In genomic region chr1:77283701-77284425, GRCh38 we compare ENCODE assay signal across 18 cellular contexts. TPM values are rescaled to one million over a fixed set of nuclear protein-coding genes. Genes with fewer than 3 reads are reported as not detected.
DNase-seq lines count a peak whose midpoint lies in the region; ATAC-seq and TF ChIP-seq lines count a peak whose summit lies in the region.
"Had no signal": no experiment of that assay in that cellular context is flagged by ENCODE, and none has a peak within 500 bp of the region (broad histone marks: within the 10 kb centered on the region; RNA-seq: fewer than 3 reads in every experiment).

No MANE protein-coding gene starts in this region.

- DNase-seq in AG10803 (ENCODE audit: low read depth): peak; percentile 27
- DNase-seq in GM23338 (ENCODE audit: low spot score): no peak
- DNase-seq in naive thymus-derived CD4-positive, alpha-beta T cell: no peak
- no peak for DNase-seq in foreskin melanocyte
- no peak for DNase-seq in PC-3
- DNase-seq in DMS53 treated with DMSO at 0.1 percent for 48 hours (lab: John Stamatoyannopoulos, UW; ENCODE audit: unreplicated experiment): no peak
- DNase-seq: activated CD8-positive, alpha-beta memory T cell treated with anti-CD3 and anti-CD28 coated beads, Interleukin-2, amount 50 U/mL, for 48 hours; GOT3; Kasumi-1; left cardiac atrium; NCI-H2029; right lobe of liver; stimulated activated naive CD8-positive, alpha-beta T cell treated with anti-CD3 and anti-CD28 coated beads, Interleukin-15, amount 100 ng/mL, for 72 hours had no signal

- H3K9ac ChIP-seq in PC-3 (ENCODE audit: low read length): no peak overlapping the region

- H2AFZ ChIP-seq in GM23338: peak overlapping the region; percentile 96; the same call in 1 of the 2 replicates
- H2AFZ ChIP-seq in PC-3 (ENCODE audit: low read length): no peak overlapping the region

- BruUV-seq in PC-3 (replicated peaks; lab: Mats Ljungman, UMichigan): no TSS peak

- no peaks in the 10 kb centered on the region; the same call in 1 of the 2 replicates for H3K79me2 ChIP-seq in GM23338 (replicated peaks; ENCODE audit: insufficient read depth)
- H3K79me2 ChIP-seq in PC-3 (ENCODE audit: low read length): no peaks in the 10 kb centered on the region

- H3K9me2 ChIP-seq in GM23338 (ENCODE audit: insufficient read depth) (no peaks in the 10 kb centered on the region), PC-3 (replicated peaks; ENCODE audit: low read length) (no peaks in the 10 kb centered on the region)

- H3K4me2 ChIP-seq in GM23338: peak overlapping the region; percentile 95
- no peak overlapping the region for H3K4me2 ChIP-seq in PC-3 (ENCODE audit: low read length)

- no peaks in the 10 kb centered on the region for H3K9me3 ChIP-seq in naive thymus-derived CD4-positive, alpha-beta T cell (ENCODE audit: control insufficient read depth in 2 of 3, low read length in 3 of 3)
- H3K9me3 ChIP-seq in PC-3 (ENCODE audit: low read length): no peaks in the 10 kb centered on the region
- H3K9me3 ChIP-seq: right lobe of liver had no signal

- H3K27ac ChIP-seq in GM23338 (ENCODE audit: low read depth): peak overlapping the region; percentile 52; the same call in 1 of the 2 replicates
- peak overlapping the region; percentile 82 for H3K27ac ChIP-seq in cingulate gyrus (ENCODE audit: low read depth, low read length)
- no peak overlapping the region for H3K27ac ChIP-seq in naive thymus-derived CD4-positive, alpha-beta T cell (ENCODE audit: low read depth, low read length)
- H3K27ac ChIP-seq in PC-3 (ENCODE audit: low read length): no peak overlapping the region
- H3K27ac ChIP-seq: C4-2B, right lobe of liver had no signal

- intact Hi-C loops in naive thymus-derived CD4-positive, alpha-beta T cell (cut with micrococcal nuclease): loop anchor here (5.0 to 10.0 kb wide), 2 partner anchors 251 to 473 kb away; partner anchors contain the start of gene USP33 (in 1 of the 2)
- intact Hi-C loops in PC-3 (cut with micrococcal nuclease): no loop called here

- POLR2A ChIA-PET in naive thymus-derived CD4-positive, alpha-beta T cell (lab: Charles Lee): interaction anchor here (0.8 to 4.2 kb wide), 3 partner anchors 8 to 25 kb away, joined by 3 to 27 read pairs (median 6); no protein-coding TSS in a partner anchor
- POLR2A ChIA-PET in PC-3 (lab: Charles Lee; ENCODE audit: unreplicated experiment): interaction anchor here (0.6 kb wide), 1 partner anchor 68 kb away, joined by 7 read pairs; no protein-coding TSS in a partner anchor

- H3K4me3 ChIP-seq in AG10803 (ENCODE audit: low read length) (peak overlapping the region; percentile 88), GM23338 (peak overlapping the region; percentile 87), PC-3 (ENCODE audit: low read length) (no peak overlapping the region)
- no peak overlapping the region for H3K4me3 ChIP-seq in naive thymus-derived CD4-positive, alpha-beta T cell (ENCODE audit: low read length)
- H3K4me3 ChIP-seq: right lobe of liver had no signal

- H3K27me3 ChIP-seq in GM23338 (ENCODE audit: insufficient read depth) (peaks cover 24% of the 10 kb centered on the region), PC-3 (ENCODE audit: low read length) (no peaks in the 10 kb centered on the region)
- H3K27me3 ChIP-seq in naive thymus-derived CD4-positive, alpha-beta T cell (ENCODE audit: control insufficient read depth in 2 of 2, insufficient read depth in 2 of 2, low read length in 2 of 2): no peaks in the 10 kb centered on the region

- H3K36me3 Mint-ChIP-seq in GM23338 (ENCODE audit: low read depth): no peaks in the 10 kb centered on the region
- peaks cover 0 to 20% (median 14%) of the 10 kb centered on the region in 5 donors for H3K36me3 Mint-ChIP-seq in naive thymus-derived CD4-positive, alpha-beta T cell

- H3K36me3 ChIP-seq in GM23338 (ENCODE audit: insufficient read depth) (no peaks in the 10 kb centered on the region), PC-3 (ENCODE audit: low read depth, low read length) (no peaks in the 10 kb centered on the region)
- peaks cover 0 to 18% (median 0%) of the 10 kb centered on the region in 3 experiments for H3K36me3 ChIP-seq in naive thymus-derived CD4-positive, alpha-beta T cell (ENCODE audit: control insufficient read depth in 2 of 3, insufficient read depth in 3 of 3, low read length in 3 of 3)
- H3K36me3 ChIP-seq: right lobe of liver had no signal

- H4K20me1 ChIP-seq in GM23338 (replicated peaks; ENCODE audit: insufficient read depth) (no peaks in the 10 kb centered on the region), PC-3 (ENCODE audit: low read length) (no peaks in the 10 kb centered on the region)

- CTCF ChIA-PET in naive thymus-derived CD4-positive, alpha-beta T cell (lab: Charles Lee): no interaction called here
- CTCF ChIA-PET in PC-3 (lab: Charles Lee): no interaction called here

- no peak for TF ChIP-seq CTCF in AG10803 (conservative IDR thresholded peaks at IDR 0.05; ENCODE audit: low read length)
- TF ChIP-seq CTCF in GM23338 (conservative IDR thresholded peaks at IDR 0.05; ENCODE audit: low read depth in 2 of 2): no peak
- no peak for TF ChIP-seq CTCF in PC-3 (conservative IDR thresholded peaks at IDR 0.05; ENCODE audit: low read depth, low read length)

- peaks cover 24% of the 10 kb centered on the region for H3K4me1 Mint-ChIP-seq in GM23338
- peaks cover 29 to 73% (median 50%) of the 10 kb centered on the region in 7 donors for H3K4me1 Mint-ChIP-seq in naive thymus-derived CD4-positive, alpha-beta T cell

- no peaks in the 10 kb centered on the region for H3K9me3 Mint-ChIP-seq in GM23338
- H3K9me3 Mint-ChIP-seq in naive thymus-derived CD4-positive, alpha-beta T cell: no peaks in the 10 kb centered on the region
- H3K9me3 Mint-ChIP-seq: stimulated activated naive CD8-positive, alpha-beta T cell treated with anti-CD3 and anti-CD28 coated beads, Interleukin-15, amount 100 ng/mL, for 72 hours had no signal

- H3K4me3 Mint-ChIP-seq in GM23338: peak overlapping the region; percentile 79
- peak overlapping the region in 9 of 10 donors; percentile 27 to 95 (median 90) for H3K4me3 Mint-ChIP-seq in naive thymus-derived CD4-positive, alpha-beta T cell

- H3K27me3 Mint-ChIP-seq in GM23338 (ENCODE audit: insufficient read depth, low read depth, poor library complexity): peaks cover 20% of the 10 kb centered on the region
- H3K27me3 Mint-ChIP-seq in naive thymus-derived CD4-positive, alpha-beta T cell: peaks cover 0 to 46% (median 0%) of the 10 kb centered on the region in 5 donors
- H3K27me3 Mint-ChIP-seq: stimulated activated naive CD8-positive, alpha-beta T cell treated with anti-CD3 and anti-CD28 coated beads, Interleukin-15, amount 100 ng/mL, for 72 hours had no signal

- H3F3A ChIP-seq in GM23338 (replicated peaks; ENCODE audit: low read depth) (no peaks in the 10 kb centered on the region; the same call in 1 of the 2 replicates), PC-3 (ENCODE audit: low read length, unreplicated experiment) (no peaks in the 10 kb centered on the region)

- H3K4me1 ChIP-seq in GM23338 (ENCODE audit: insufficient read depth) (peaks cover 21% of the 10 kb centered on the region), PC-3 (ENCODE audit: insufficient read depth, low read length) (peaks cover 24% of the 10 kb centered on the region)
- peaks cover 0 to 31% of the 10 kb centered on the region in 2 donors for H3K4me1 ChIP-seq in naive thymus-derived CD4-positive, alpha-beta T cell (ENCODE audit: control insufficient read depth in 2 of 2, insufficient read depth in 2 of 2, low read length in 2 of 2)

- ATAC-seq in GM23338 (no peak), PC-3 (no peak), HG02970 (IDR thresholded peaks at IDR 0.05; ENCODE audit: low FRiP score, unreplicated experiment) (no peak)
- no peak for ATAC-seq in naive thymus-derived CD4-positive, alpha-beta T cell
- ATAC-seq: Right ventricle myocardium inferior; stimulated activated naive CD8-positive, alpha-beta T cell treated with anti-CD3 and anti-CD28 coated beads, Interleukin-15, amount 100 ng/mL, for 72 hours had no signal

- H3K27ac Mint-ChIP-seq in GM23338: no peak overlapping the region
- H3K27ac Mint-ChIP-seq in naive thymus-derived CD4-positive, alpha-beta T cell: peak overlapping the region in 7 of 9 donors; percentile 3 to 87 (median 63)

TF ChIP-seq in GM23338, 12 proteins besides CTCF, POLR2A, EP300 and RAD21 (continues in another document):
- TF ChIP-seq ETS1 (IDR thresholded peaks at IDR 0.05) (no peak), EZH2 (IDR thresholded peaks at IDR 0.05; ENCODE audit: low read depth, unreplicated experiment) (no peak), ZNF331 (CRISPR knock-in tag; IDR thresholded peaks at IDR 0.05; ENCODE audit: low read depth) (no peak), ZNF114 (CRISPR knock-in tag; IDR thresholded peaks at IDR 0.05) (no peak)

RNA-seq across cellular contexts. Expression of gene AK5, which starts 2.0 kb away (rescaled TPM):
- 8.8 and 18.3 TPM in 2 replicates for total RNA-seq in GM23338 (2014; rRNA removed; shearing (Covaris generic))
- polyA plus RNA-seq in GM23338 (2016; fragmentation: Nextera tagmentation; extraction: Ambion mirVana): 8.1 and 12.2 TPM in 2 replicates
- 10 to 100 TPM in 4 of 5 experiments, 1 to 10 TPM in 1; 1.7 to 59.4 (median 41.0) TPM for total RNA-seq in naive thymus-derived CD4-positive, alpha-beta T cell
- polyA plus RNA-seq in naive thymus-derived CD4-positive, alpha-beta T cell: 10 to 100 TPM; 80.1 to 82.1 TPM
- 3.4 and 3.8 TPM in 2 replicates for total RNA-seq in PC-3 (2014; rRNA removed)
- total RNA-seq: G401 had no signal

Comparison
In these comparisons a context has a peak if more than half of its experiments do, and no peak if none do; other contexts are left out.
1. H3K4me3 ChIP-seq: peak in AG10803 (single experiment) and GM23338 (single experiment); none in naive thymus-derived CD4-positive, alpha-beta T cell (single experiment) and PC-3 (single experiment).
2. H3K27ac ChIP-seq: peak in GM23338 (single experiment) and cingulate gyrus (single experiment); none in naive thymus-derived CD4-positive, alpha-beta T cell (single experiment) and PC-3 (single experiment).